ENCODE assay signal across 1 cellular context in genomic region chr1:44616284-44616990, GRCh38.
TF ChIP-seq lines count a peak whose summit lies in the region.

No MANE protein-coding gene starts in this region.

TF ChIP-seq in HCT116, 20 proteins besides CTCF, POLR2A, EP300 and RAD21:
- no peak for TF ChIP-seq MAX (IDR thresholded peaks at IDR 0.05)
- TF ChIP-seq ZFX (IDR thresholded peaks at IDR 0.05): no peak
- no peak for TF ChIP-seq POLR2AphosphoS5 (IDR thresholded peaks at IDR 0.05; ENCODE audit: low read depth, low read length)
- no peak for TF ChIP-seq SP1 (IDR thresholded peaks at IDR 0.05; ENCODE audit: low read depth)
- no peak for TF ChIP-seq EZH2 (IDR thresholded peaks at IDR 0.05)
- TF ChIP-seq FOSL1 (IDR thresholded peaks at IDR 0.05; ENCODE audit: low read depth): no peak
- TF ChIP-seq, protein P1, sequence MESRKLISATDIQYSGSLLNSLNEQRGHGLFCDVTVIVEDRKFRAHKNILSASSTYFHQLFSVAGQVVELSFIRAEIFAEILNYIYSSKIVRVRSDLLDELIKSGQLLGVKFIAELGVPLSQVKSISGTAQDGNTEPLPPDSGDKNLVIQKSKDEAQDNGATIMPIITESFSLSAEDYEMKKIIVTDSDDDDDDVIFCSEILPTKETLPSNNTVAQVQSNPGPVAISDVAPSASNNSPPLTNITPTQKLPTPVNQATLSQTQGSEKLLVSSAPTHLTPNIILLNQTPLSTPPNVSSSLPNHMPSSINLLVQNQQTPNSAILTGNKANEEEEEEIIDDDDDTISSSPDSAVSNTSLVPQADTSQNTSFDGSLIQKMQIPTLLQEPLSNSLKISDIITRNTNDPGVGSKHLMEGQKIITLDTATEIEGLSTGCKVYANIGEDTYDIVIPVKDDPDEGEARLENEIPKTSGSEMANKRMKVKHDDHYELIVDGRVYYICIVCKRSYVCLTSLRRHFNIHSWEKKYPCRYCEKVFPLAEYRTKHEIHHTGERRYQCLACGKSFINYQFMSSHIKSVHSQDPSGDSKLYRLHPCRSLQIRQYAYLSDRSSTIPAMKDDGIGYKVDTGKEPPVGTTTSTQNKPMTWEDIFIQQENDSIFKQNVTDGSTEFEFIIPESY (IDR thresholded peaks at IDR 0.05; ENCODE audit: extremely low read depth, insufficient replicate concordance, low read length): no peak
- no peak for TF ChIP-seq YY1 (IDR thresholded peaks at IDR 0.05; ENCODE audit: extremely low read depth, insufficient replicate concordance, low read depth, low read length)
- TF ChIP-seq REST (IDR thresholded peaks at IDR 0.05; ENCODE audit: low read depth): no peak
- no peak for TF ChIP-seq ELF1 (IDR thresholded peaks at IDR 0.05; ENCODE audit: borderline replicate concordance, low read depth)
- TF ChIP-seq CEBPB (IDR thresholded peaks at IDR 0.05; ENCODE audit: low read depth): no peak
- no peak for TF ChIP-seq CBX3 (IDR thresholded peaks at IDR 0.05; ENCODE audit: low read depth)
- no peak for TF ChIP-seq SIN3A (IDR thresholded peaks at IDR 0.05; ENCODE audit: low read depth)
- TF ChIP-seq EGR1 (IDR thresholded peaks at IDR 0.05; ENCODE audit: low read depth): no peak
- TF ChIP-seq EZH2phosphoT487 (IDR thresholded peaks at IDR 0.05; ENCODE audit: borderline replicate concordance): no peak
- TF ChIP-seq SRF (IDR thresholded peaks at IDR 0.05; ENCODE audit: low read depth): no peak
- TF ChIP-seq ATF3 (IDR thresholded peaks at IDR 0.05): no peak
- no peak for TF ChIP-seq TCF7L2 (IDR thresholded peaks at IDR 0.05; ENCODE audit: borderline replicate concordance, extremely low read depth, insufficient read depth, insufficient read length)
- TF ChIP-seq JUND (IDR thresholded peaks at IDR 0.05): no peak
- TF ChIP-seq ZNF274 (IDR thresholded peaks at IDR 0.05; ENCODE audit: low read depth, low read length): no peak
